ENCODE assay signal across 24 cellular contexts in genomic region chr13:93708323-93709075, GRCh38.
"Had no signal": no experiment of that assay in that cellular context is flagged by ENCODE, and none has a peak within 500 bp of the region (broad histone marks: within the 10 kb centered on the region; RNA-seq: fewer than 3 reads in every experiment).

No MANE protein-coding gene starts in this region.

- H3K27ac ChIP-seq: ascending aorta, Peyer's patch, RWPE1, SJCRH30 had no signal

- H3K36me3 Mint-ChIP-seq: activated CD8-positive, alpha-beta memory T cell treated with anti-CD3 and anti-CD28 coated beads, Interleukin-2, amount 10 ng/mL, durations not matched to agents 7 days and 5 days; activated naive CD4-positive, alpha-beta T cell treated with anti-CD3 and anti-CD28 coated beads, Interleukin-2, amount 50 U/mL, for 24 hours had no signal

- H3K27ac Mint-ChIP-seq: activated CD8-positive, alpha-beta memory T cell treated with anti-CD3 and anti-CD28 coated beads, Interleukin-2, amount 10 ng/mL, durations not matched to agents 7 days and 5 days; activated naive CD4-positive, alpha-beta T cell treated with anti-CD3 and anti-CD28 coated beads, Interleukin-2, amount 50 U/mL, for 24 hours; activated T-cell treated with anti-CD3 and anti-CD28 coated beads, Interleukin-2, amount 50 U/mL, for 24 hours; activated T-helper 1 cell treated with anti-CD3 and anti-CD28 coated beads, Interleukin-12 subunit alpha, Interleukin-12 subunit beta, Interleukin-2, Interleukin-4 antibody, amounts not matched to agents 30 ng/mL and 10 ng/mL and 1 ng/mL, durations not matched to agents 14 hours and 24 hours and 36 hours; brain; T-helper 1 cell treated with Interleukin-12 subunit alpha and Interleukin-12 subunit beta and Interleukin-4 antibody, amounts not matched to agents 30 μg/mL and 1 μg/mL, for 36 hours; WTC11 had no signal

- ATAC-seq: activated CD8-positive, alpha-beta memory T cell treated with anti-CD3 and anti-CD28 coated beads, Interleukin-2, amount 10 ng/mL, durations not matched to agents 7 days and 5 days; WTC11 had no signal

- H3K36me3 ChIP-seq: ascending aorta, Peyer's patch, SJCRH30 had no signal

- H3K9me3 ChIP-seq: Peyer's patch, SJCRH30 had no signal

- H3K27me3 Mint-ChIP-seq: activated CD8-positive, alpha-beta memory T cell treated with anti-CD3 and anti-CD28 coated beads, Interleukin-2, amount 10 ng/mL, durations not matched to agents 7 days and 5 days; brain; central memory CD8-positive, alpha-beta T cell had no signal

- H3K4me1 Mint-ChIP-seq: activated CD8-positive, alpha-beta memory T cell treated with anti-CD3 and anti-CD28 coated beads, Interleukin-2, amount 10 ng/mL, durations not matched to agents 7 days and 5 days; activated naive CD4-positive, alpha-beta T cell treated with anti-CD3 and anti-CD28 coated beads, Interleukin-2, amount 50 U/mL, for 24 hours; brain; central memory CD8-positive, alpha-beta T cell had no signal

- H3K4me3 Mint-ChIP-seq: activated CD8-positive, alpha-beta memory T cell treated with anti-CD3 and anti-CD28 coated beads, Interleukin-2, amount 10 ng/mL, durations not matched to agents 7 days and 5 days; activated naive CD4-positive, alpha-beta T cell treated with anti-CD3 and anti-CD28 coated beads, Interleukin-2, amount 50 U/mL, for 24 hours; activated T-cell treated with anti-CD3 and anti-CD28 coated beads, Interleukin-2, amount 50 U/mL, for 24 hours; activated T-helper 1 cell treated with anti-CD3 and anti-CD28 coated beads, Interleukin-12 subunit alpha, Interleukin-12 subunit beta, Interleukin-2, Interleukin-4 antibody, amounts not matched to agents 30 ng/mL and 10 ng/mL and 1 ng/mL, durations not matched to agents 14 hours and 24 hours and 36 hours; brain; central memory CD8-positive, alpha-beta T cell; T-helper 1 cell treated with Interleukin-12 subunit alpha and Interleukin-12 subunit beta and Interleukin-4 antibody, amounts not matched to agents 30 μg/mL and 1 μg/mL, for 36 hours; WTC11 had no signal

- H3K4me3 ChIP-seq: ascending aorta, Peyer's patch, SJCRH30 had no signal

- H3K9me3 Mint-ChIP-seq: activated T-helper 1 cell treated with anti-CD3 and anti-CD28 coated beads, Interleukin-12 subunit alpha, Interleukin-12 subunit beta, Interleukin-2, Interleukin-4 antibody, amounts not matched to agents 30 ng/mL and 10 ng/mL and 1 ng/mL, durations not matched to agents 14 hours and 24 hours and 36 hours had no signal

- H3K4me1 ChIP-seq: ascending aorta, Peyer's patch had no signal

- H3K27me3 ChIP-seq: ascending aorta, Peyer's patch, SJCRH30 had no signal

- DNase-seq: activated CD4-positive, alpha-beta T cell treated with anti-CD3 and anti-CD28 coated beads for 48 hours; activated CD4-positive, alpha-beta T cell treated with anti-CD3 and anti-CD28 coated beads, Interleukin-2, amount 50 U/mL, for 4 hours; activated CD4-positive, CD25-positive, alpha-beta regulatory T cell treated with anti-CD3 and anti-CD28 coated beads, Interleukin-2, amount 50 U/mL, for 72 hours; activated CD8-positive, alpha-beta memory T cell treated with anti-CD3 and anti-CD28 coated beads, Interleukin-2, amount 10 ng/mL, durations not matched to agents 7 days and 5 days; activated effector memory CD4-positive, alpha-beta T cell treated with Interleukin-2 at 50 U/mL for 16 hours; activated naive CD4-positive, alpha-beta T cell; activated T-cell treated with anti-CD3 and anti-CD28 coated beads, Interleukin-2, amount 50 U/mL, for 24 hours; Karpas-422; NCI-H1048; NCI-H2107; NCI-H2171 treated with DMSO at 0.1 percent for 48 hours; NCI-H226; NCI-H526; Peyer's patch; Right ventricle myocardium superior; SJCRH30 had no signal
